1 cellular context compared by ENCODE assay signal in the genomic region with DNA sequence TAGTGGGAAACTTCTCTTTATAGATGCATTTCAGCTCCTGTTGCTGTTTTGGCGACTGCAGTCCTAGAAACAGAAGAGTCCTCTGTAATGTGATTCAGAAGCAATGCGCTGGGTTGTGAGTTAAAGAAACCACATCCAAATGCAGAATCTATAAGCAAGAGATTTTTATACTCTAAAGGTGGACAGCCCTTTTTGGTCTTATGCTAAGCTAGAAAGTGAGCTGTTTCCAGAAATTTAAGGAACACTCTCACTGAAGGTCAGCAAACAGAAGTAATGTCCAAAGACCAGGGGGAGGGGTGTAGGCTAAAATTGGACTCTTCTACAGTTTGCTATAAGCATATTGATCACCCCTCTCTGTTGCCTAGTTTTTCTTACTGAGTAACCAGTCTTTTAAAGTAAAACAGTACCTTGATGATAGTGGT.
TF ChIP-seq lines count a peak whose summit lies in the region.

No MANE protein-coding gene starts in this region.

TF ChIP-seq in K562, 482 proteins besides CTCF, POLR2A, EP300 and RAD21:
- no peak for TF ChIP-seq ELF2 (CRISPR knock-in tag; IDR thresholded peaks at IDR 0.05)
- TF ChIP-seq, protein P1, sequence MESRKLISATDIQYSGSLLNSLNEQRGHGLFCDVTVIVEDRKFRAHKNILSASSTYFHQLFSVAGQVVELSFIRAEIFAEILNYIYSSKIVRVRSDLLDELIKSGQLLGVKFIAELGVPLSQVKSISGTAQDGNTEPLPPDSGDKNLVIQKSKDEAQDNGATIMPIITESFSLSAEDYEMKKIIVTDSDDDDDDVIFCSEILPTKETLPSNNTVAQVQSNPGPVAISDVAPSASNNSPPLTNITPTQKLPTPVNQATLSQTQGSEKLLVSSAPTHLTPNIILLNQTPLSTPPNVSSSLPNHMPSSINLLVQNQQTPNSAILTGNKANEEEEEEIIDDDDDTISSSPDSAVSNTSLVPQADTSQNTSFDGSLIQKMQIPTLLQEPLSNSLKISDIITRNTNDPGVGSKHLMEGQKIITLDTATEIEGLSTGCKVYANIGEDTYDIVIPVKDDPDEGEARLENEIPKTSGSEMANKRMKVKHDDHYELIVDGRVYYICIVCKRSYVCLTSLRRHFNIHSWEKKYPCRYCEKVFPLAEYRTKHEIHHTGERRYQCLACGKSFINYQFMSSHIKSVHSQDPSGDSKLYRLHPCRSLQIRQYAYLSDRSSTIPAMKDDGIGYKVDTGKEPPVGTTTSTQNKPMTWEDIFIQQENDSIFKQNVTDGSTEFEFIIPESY (CRISPR knock-in tag; IDR thresholded peaks at IDR 0.05), result no peak
- TF ChIP-seq BACH1 (tag; IDR thresholded peaks at IDR 0.05), result peak; percentile 8; the same call in 1 of the 2 replicates
- 0 out of 2 replicates have a peak, but pooled peaks have one; percentile 16 for TF ChIP-seq MEF2D (tag; conservative IDR thresholded peaks at IDR 0.05; ENCODE audit: low read depth)
- TF ChIP-seq, protein P2, sequence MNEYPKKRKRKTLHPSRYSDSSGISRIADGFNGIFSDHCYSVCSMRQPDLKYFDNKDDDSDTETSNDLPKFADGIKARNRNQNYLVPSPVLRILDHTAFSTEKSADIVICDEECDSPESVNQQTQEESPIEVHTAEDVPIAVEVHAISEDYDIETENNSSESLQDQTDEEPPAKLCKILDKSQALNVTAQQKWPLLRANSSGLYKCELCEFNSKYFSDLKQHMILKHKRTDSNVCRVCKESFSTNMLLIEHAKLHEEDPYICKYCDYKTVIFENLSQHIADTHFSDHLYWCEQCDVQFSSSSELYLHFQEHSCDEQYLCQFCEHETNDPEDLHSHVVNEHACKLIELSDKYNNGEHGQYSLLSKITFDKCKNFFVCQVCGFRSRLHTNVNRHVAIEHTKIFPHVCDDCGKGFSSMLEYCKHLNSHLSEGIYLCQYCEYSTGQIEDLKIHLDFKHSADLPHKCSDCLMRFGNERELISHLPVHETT (CRISPR knock-in tag; conservative IDR thresholded peaks at IDR 0.05 in 1 of 2, IDR thresholded peaks at IDR 0.05 in 1 of 2), result 0 out of 4 replicates have a peak, but pooled peaks of 1 of the 2 experiments have one; percentile 29
- TF ChIP-seq, protein P3, sequence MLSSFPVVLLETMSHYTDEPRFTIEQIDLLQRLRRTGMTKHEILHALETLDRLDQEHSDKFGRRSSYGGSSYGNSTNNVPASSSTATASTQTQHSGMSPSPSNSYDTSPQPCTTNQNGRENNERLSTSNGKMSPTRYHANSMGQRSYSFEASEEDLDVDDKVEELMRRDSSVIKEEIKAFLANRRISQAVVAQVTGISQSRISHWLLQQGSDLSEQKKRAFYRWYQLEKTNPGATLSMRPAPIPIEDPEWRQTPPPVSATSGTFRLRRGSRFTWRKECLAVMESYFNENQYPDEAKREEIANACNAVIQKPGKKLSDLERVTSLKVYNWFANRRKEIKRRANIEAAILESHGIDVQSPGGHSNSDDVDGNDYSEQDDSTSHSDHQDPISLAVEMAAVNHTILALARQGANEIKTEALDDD (IDR thresholded peaks at IDR 0.05), result 0 out of 2 replicates have a peak, but pooled peaks have one; percentile 3
